9 cellular contexts compared by ENCODE assay signal in genomic region chr4:26584725-26585124, GRCh38. TPM values are rescaled to one million over a fixed set of nuclear protein-coding genes. Genes with fewer than 3 reads are reported as not detected.
DNase-seq lines count a peak whose midpoint lies in the region; ATAC-seq, FAIRE-seq and TF ChIP-seq lines count a peak whose summit lies in the region.
"Had no signal": no experiment of that assay in that cellular context is flagged by ENCODE, and none has a peak within 500 bp of the region (broad histone marks: within the 10 kb centered on the region; RNA-seq: fewer than 3 reads in every experiment).

No MANE protein-coding gene starts in this region.

- intact Hi-C loops in kidney (cut with DNase I) (no loop called here), testis (cut with DNase I; ENCODE audit: low total_unique reads) (no loop called here)

- H3K27me3 ChIP-seq in testis: no peaks in the 10 kb centered on the region

- TF ChIP-seq POLR2A in testis (IDR thresholded peaks at IDR 0.05): no peak

- no peak for FAIRE-seq in kidney (lab: Jason Lieb, UNC)

- H3K9ac ChIP-seq in kidney (ENCODE audit: low read length in 2 of 2): peak overlapping the region; percentile 75 to 76

- no peaks in the 10 kb centered on the region for H3K36me3 Mint-ChIP-seq in activated CD4-positive, alpha-beta T cell treated with anti-CD3 and anti-CD28 coated beads, Interleukin-2, amount 10 ng/mL, durations not matched to agents 7 days and 5 days (ENCODE audit: low read depth)
- H3K36me3 Mint-ChIP-seq in activated naive CD8-positive, alpha-beta T cell treated with anti-CD3 and anti-CD28 coated beads, Interleukin-2, amount 10 ng/mL, durations not matched to agents 7 days and 5 days: no peaks in the 10 kb centered on the region

- H3K27ac Mint-ChIP-seq in activated CD4-positive, alpha-beta T cell treated with anti-CD3 and anti-CD28 coated beads, Interleukin-2, amount 10 ng/mL, durations not matched to agents 7 days and 5 days: peak overlapping the region; percentile 89
- H3K27ac Mint-ChIP-seq in activated naive CD8-positive, alpha-beta T cell treated with anti-CD3 and anti-CD28 coated beads, Interleukin-2, amount 10 ng/mL, durations not matched to agents 7 days and 5 days: peak overlapping the region; percentile 93

- H3K4me3 Mint-ChIP-seq in activated CD4-positive, alpha-beta T cell treated with anti-CD3 and anti-CD28 coated beads, Interleukin-2, amount 10 ng/mL, durations not matched to agents 7 days and 5 days: peak overlapping the region; percentile 95
- H3K4me3 Mint-ChIP-seq in activated naive CD8-positive, alpha-beta T cell treated with anti-CD3 and anti-CD28 coated beads, Interleukin-2, amount 10 ng/mL, durations not matched to agents 7 days and 5 days: peak overlapping the region; percentile 90

- no peak for TF ChIP-seq CTCF in kidney (IDR thresholded peaks at IDR 0.05; ENCODE audit: borderline replicate concordance, extremely low read depth, insufficient read depth)
- no peak for TF ChIP-seq CTCF in testis (IDR thresholded peaks at IDR 0.05)

- no peak for ATAC-seq in activated naive CD8-positive, alpha-beta T cell treated with anti-CD3 and anti-CD28 coated beads, Interleukin-2, amount 10 ng/mL, durations not matched to agents 7 days and 5 days (ENCODE audit: low read depth)
- no peak for ATAC-seq in GM18502 (IDR thresholded peaks at IDR 0.05; ENCODE audit: poor library complexity, unreplicated experiment)

- H3K9me3 ChIP-seq in kidney (ENCODE audit: control insufficient read depth in 1 of 2, low read length in 2 of 2) (no peaks in the 10 kb centered on the region), testis (no peaks in the 10 kb centered on the region)

- 10 to 12% methylated on average over 4 of the region's 4 CpGs for WGBS in testis, 2 donors

- H3K36me3 ChIP-seq in kidney (ENCODE audit: control insufficient read depth in 1 of 2, insufficient read depth in 2 of 2, low read length in 2 of 2): no peaks in the 10 kb centered on the region
- H3K36me3 ChIP-seq in testis (ENCODE audit: low read depth, missing control alignments): no peaks in the 10 kb centered on the region

- CTCF ChIA-PET in activated CD4-positive, alpha-beta T cell treated with anti-CD3 and anti-CD28 coated beads, Interleukin-2, amount 10 ng/mL, durations not matched to agents 7 days and 5 days (lab: Charles Lee): interaction anchor here (0.6 to 1.1 kb wide), 3 partner anchors 13 to 1662 kb away, joined by 3 read pairs; no protein-coding TSS in a partner anchor

- DNase-seq in activated CD4-positive, alpha-beta T cell treated with anti-CD3 and anti-CD28 coated beads, Interleukin-2, amount 10 ng/mL, durations not matched to agents 7 days and 5 days: no peak
- no peak for DNase-seq in activated CD4-positive, alpha-beta T cell treated with anti-CD3 and anti-CD28 coated beads for 1 hour
- no peak for DNase-seq in activated naive CD8-positive, alpha-beta T cell treated with anti-CD3 and anti-CD28 coated beads, Interleukin-2, amount 10 ng/mL, durations not matched to agents 7 days and 5 days
- DNase-seq in kidney: no peak
- DNase-seq in testis: no peak
- DNase-seq in SW480 (ENCODE audit: low spot score): no peak
- no peak for DNase-seq in NCI-H2029 (lab: John Stamatoyannopoulos, UW)
- DNase-seq: activated CD8-positive, alpha-beta memory T cell treated with anti-CD3 and anti-CD28 coated beads, Interleukin-2, amount 50 U/mL, for 48 hours had no signal

- H3K4me1 Mint-ChIP-seq in activated CD4-positive, alpha-beta T cell treated with anti-CD3 and anti-CD28 coated beads, Interleukin-2, amount 10 ng/mL, durations not matched to agents 7 days and 5 days: peaks cover 32% of the 10 kb centered on the region
- peaks cover 20% of the 10 kb centered on the region for H3K4me1 Mint-ChIP-seq in activated naive CD8-positive, alpha-beta T cell treated with anti-CD3 and anti-CD28 coated beads, Interleukin-2, amount 10 ng/mL, durations not matched to agents 7 days and 5 days

- H3K4me3 ChIP-seq in kidney (ENCODE audit: low read length in 2 of 2) (peak overlapping the region; percentile 77 to 96), testis (peak overlapping the region; percentile 66 to 76)

- no peaks in the 10 kb centered on the region for H3K9me3 Mint-ChIP-seq in activated CD4-positive, alpha-beta T cell treated with anti-CD3 and anti-CD28 coated beads, Interleukin-2, amount 10 ng/mL, durations not matched to agents 7 days and 5 days
- H3K9me3 Mint-ChIP-seq in activated naive CD8-positive, alpha-beta T cell treated with anti-CD3 and anti-CD28 coated beads, Interleukin-2, amount 10 ng/mL, durations not matched to agents 7 days and 5 days: no peaks in the 10 kb centered on the region

- POLR2A ChIA-PET in activated CD4-positive, alpha-beta T cell treated with anti-CD3 and anti-CD28 coated beads, Interleukin-2, amount 10 ng/mL, durations not matched to agents 7 days and 5 days (lab: Charles Lee): no interaction called here
- POLR2A ChIA-PET in activated naive CD8-positive, alpha-beta T cell treated with anti-CD3 and anti-CD28 coated beads, Interleukin-2, amount 10 ng/mL, durations not matched to agents 7 days and 5 days (lab: Charles Lee): interaction anchor here (0.9 to 2.0 kb wide), 6 partner anchors 14 to 277 kb away, joined by 3 to 10 read pairs (median 3); partner anchors contain the start of gene STIM2

- H3K27ac ChIP-seq in kidney (ENCODE audit: low read depth in 2 of 2, low read length in 2 of 2): no peak overlapping the region
- H3K27ac ChIP-seq in testis: no peak overlapping the region

- peaks cover 0 to 4% of the 10 kb centered on the region in 2 donors for H3K4me1 ChIP-seq in kidney (ENCODE audit: control insufficient read depth in 1 of 2, insufficient read depth in 1 of 2, low read depth in 1 of 2, low read length in 2 of 2)
- H3K4me1 ChIP-seq in testis: no peaks in the 10 kb centered on the region

- no peaks in the 10 kb centered on the region for H3K27me3 Mint-ChIP-seq in activated CD4-positive, alpha-beta T cell treated with anti-CD3 and anti-CD28 coated beads, Interleukin-2, amount 10 ng/mL, durations not matched to agents 7 days and 5 days
- H3K27me3 Mint-ChIP-seq in activated naive CD8-positive, alpha-beta T cell treated with anti-CD3 and anti-CD28 coated beads, Interleukin-2, amount 10 ng/mL, durations not matched to agents 7 days and 5 days: no peaks in the 10 kb centered on the region

RNA-seq across cellular contexts. Expression of gene TBC1D19, which starts 0.8 kb away (rescaled TPM):
- total RNA-seq in activated CD4-positive, alpha-beta T cell treated with anti-CD3 and anti-CD28 coated beads, Interleukin-2, amount 10 ng/mL, durations not matched to agents 7 days and 5 days: 1 to 10 TPM; 4.4 to 5.2 TPM
- 1 to 10 TPM; 6.5 to 7.0 TPM for total RNA-seq in activated naive CD8-positive, alpha-beta T cell treated with anti-CD3 and anti-CD28 coated beads, Interleukin-2, amount 10 ng/mL, durations not matched to agents 7 days and 5 days
- total RNA-seq in kidney (19.1 TPM), testis (10 to 100 TPM; 13.9 to 20.2 TPM)
- polyA plus RNA-seq in kidney (ENCODE audit: insufficient read depth, low read depth, low replicate concordance) (10.8 TPM), testis (ENCODE audit: insufficient read depth, low read depth, low replicate concordance) (5.7 TPM)
